ENCODE assay signal across 1 cellular context in the genomic region with DNA sequence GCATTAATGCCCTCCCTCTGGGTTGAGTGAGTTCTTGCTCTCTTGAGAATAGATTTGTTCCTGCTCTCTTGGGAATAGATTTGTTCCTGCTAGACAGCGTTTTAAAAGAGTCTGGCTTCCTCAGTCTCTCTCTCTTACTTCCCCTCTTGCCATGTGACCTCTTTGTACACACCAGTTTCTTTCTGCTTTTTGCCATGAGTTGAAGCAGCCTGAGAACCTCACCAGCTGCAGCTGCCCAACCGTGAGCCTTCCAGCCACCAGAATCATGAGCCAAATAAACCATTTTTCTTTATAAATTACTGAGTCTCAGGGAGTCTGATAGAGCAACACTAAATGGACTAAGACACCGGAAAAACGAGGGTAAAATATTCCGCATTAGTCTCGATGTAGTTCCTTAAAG.
TF ChIP-seq lines count a peak whose summit lies in the region.

No MANE protein-coding gene starts in this region.

TF ChIP-seq in H1, 55 proteins besides CTCF, POLR2A, EP300 and RAD21 (continued from another document):
- TF ChIP-seq, protein P1, sequence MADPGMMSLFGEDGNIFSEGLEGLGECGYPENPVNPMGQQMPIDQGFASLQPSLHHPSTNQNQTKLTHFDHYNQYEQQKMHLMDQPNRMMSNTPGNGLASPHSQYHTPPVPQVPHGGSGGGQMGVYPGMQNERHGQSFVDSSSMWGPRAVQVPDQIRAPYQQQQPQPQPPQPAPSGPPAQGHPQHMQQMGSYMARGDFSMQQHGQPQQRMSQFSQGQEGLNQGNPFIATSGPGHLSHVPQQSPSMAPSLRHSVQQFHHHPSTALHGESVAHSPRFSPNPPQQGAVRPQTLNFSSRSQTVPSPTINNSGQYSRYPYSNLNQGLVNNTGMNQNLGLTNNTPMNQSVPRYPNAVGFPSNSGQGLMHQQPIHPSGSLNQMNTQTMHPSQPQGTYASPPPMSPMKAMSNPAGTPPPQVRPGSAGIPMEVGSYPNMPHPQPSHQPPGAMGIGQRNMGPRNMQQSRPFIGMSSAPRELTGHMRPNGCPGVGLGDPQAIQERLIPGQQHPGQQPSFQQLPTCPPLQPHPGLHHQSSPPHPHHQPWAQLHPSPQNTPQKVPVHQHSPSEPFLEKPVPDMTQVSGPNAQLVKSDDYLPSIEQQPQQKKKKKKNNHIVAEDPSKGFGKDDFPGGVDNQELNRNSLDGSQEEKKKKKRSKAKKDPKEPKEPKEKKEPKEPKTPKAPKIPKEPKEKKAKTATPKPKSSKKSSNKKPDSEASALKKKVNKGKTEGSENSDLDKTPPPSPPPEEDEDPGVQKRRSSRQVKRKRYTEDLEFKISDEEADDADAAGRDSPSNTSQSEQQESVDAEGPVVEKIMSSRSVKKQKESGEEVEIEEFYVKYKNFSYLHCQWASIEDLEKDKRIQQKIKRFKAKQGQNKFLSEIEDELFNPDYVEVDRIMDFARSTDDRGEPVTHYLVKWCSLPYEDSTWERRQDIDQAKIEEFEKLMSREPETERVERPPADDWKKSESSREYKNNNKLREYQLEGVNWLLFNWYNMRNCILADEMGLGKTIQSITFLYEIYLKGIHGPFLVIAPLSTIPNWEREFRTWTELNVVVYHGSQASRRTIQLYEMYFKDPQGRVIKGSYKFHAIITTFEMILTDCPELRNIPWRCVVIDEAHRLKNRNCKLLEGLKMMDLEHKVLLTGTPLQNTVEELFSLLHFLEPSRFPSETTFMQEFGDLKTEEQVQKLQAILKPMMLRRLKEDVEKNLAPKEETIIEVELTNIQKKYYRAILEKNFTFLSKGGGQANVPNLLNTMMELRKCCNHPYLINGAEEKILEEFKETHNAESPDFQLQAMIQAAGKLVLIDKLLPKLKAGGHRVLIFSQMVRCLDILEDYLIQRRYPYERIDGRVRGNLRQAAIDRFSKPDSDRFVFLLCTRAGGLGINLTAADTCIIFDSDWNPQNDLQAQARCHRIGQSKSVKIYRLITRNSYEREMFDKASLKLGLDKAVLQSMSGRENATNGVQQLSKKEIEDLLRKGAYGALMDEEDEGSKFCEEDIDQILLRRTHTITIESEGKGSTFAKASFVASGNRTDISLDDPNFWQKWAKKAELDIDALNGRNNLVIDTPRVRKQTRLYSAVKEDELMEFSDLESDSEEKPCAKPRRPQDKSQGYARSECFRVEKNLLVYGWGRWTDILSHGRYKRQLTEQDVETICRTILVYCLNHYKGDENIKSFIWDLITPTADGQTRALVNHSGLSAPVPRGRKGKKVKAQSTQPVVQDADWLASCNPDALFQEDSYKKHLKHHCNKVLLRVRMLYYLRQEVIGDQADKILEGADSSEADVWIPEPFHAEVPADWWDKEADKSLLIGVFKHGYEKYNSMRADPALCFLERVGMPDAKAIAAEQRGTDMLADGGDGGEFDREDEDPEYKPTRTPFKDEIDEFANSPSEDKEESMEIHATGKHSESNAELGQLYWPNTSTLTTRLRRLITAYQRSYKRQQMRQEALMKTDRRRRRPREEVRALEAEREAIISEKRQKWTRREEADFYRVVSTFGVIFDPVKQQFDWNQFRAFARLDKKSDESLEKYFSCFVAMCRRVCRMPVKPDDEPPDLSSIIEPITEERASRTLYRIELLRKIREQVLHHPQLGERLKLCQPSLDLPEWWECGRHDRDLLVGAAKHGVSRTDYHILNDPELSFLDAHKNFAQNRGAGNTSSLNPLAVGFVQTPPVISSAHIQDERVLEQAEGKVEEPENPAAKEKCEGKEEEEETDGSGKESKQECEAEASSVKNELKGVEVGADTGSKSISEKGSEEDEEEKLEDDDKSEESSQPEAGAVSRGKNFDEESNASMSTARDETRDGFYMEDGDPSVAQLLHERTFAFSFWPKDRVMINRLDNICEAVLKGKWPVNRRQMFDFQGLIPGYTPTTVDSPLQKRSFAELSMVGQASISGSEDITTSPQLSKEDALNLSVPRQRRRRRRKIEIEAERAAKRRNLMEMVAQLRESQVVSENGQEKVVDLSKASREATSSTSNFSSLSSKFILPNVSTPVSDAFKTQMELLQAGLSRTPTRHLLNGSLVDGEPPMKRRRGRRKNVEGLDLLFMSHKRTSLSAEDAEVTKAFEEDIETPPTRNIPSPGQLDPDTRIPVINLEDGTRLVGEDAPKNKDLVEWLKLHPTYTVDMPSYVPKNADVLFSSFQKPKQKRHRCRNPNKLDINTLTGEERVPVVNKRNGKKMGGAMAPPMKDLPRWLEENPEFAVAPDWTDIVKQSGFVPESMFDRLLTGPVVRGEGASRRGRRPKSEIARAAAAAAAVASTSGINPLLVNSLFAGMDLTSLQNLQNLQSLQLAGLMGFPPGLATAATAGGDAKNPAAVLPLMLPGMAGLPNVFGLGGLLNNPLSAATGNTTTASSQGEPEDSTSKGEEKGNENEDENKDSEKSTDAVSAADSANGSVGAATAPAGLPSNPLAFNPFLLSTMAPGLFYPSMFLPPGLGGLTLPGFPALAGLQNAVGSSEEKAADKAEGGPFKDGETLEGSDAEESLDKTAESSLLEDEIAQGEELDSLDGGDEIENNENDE (IDR thresholded peaks at IDR 0.05; ENCODE audit: insufficient replicate concordance, low read length) = no peak
- no peak for TF ChIP-seq SIN3A (conservative IDR thresholded peaks at IDR 0.05 in 1 of 2, IDR thresholded peaks at IDR 0.05 in 1 of 2; ENCODE audit: low read depth in 1 of 2, low read length in 2 of 2)
- TF ChIP-seq BCL11A (IDR thresholded peaks at IDR 0.05; ENCODE audit: low read depth in 2 of 2, low read length in 2 of 2) = no peak
- TF ChIP-seq RNF2 (IDR thresholded peaks at IDR 0.05; ENCODE audit: borderline replicate concordance, low read depth, low read length, missing control alignments, poor library complexity, severe bottlenecking) = no peak
- TF ChIP-seq KDM1A (IDR thresholded peaks at IDR 0.05; ENCODE audit: borderline replicate concordance, low read length) = no peak
- no peak for TF ChIP-seq CTBP2 (IDR thresholded peaks at IDR 0.05; ENCODE audit: borderline replicate concordance, insufficient read depth, insufficient read length, low read length)
- no peak for TF ChIP-seq MAFK (IDR thresholded peaks at IDR 0.05; ENCODE audit: low read depth, low read length)
- TF ChIP-seq GABPA (IDR thresholded peaks at IDR 0.05; ENCODE audit: borderline replicate concordance, insufficient read depth, low read length) = no peak
- TF ChIP-seq, protein P2, sequence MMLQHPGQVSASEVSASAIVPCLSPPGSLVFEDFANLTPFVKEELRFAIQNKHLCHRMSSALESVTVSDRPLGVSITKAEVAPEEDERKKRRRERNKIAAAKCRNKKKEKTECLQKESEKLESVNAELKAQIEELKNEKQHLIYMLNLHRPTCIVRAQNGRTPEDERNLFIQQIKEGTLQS (IDR thresholded peaks at IDR 0.05; ENCODE audit: insufficient read depth, low read depth, low read length) = no peak
- no peak for TF ChIP-seq ASH2L (IDR thresholded peaks at IDR 0.05; ENCODE audit: low read length)
- no peak for TF ChIP-seq CEBPB (IDR thresholded peaks at IDR 0.05; ENCODE audit: low read depth, low read length)
- TF ChIP-seq SUZ12 (IDR thresholded peaks at IDR 0.05; ENCODE audit: low read length) = no peak
- no peak for TF ChIP-seq TBP (IDR thresholded peaks at IDR 0.05; ENCODE audit: low read depth, low read length)
- no peak for TF ChIP-seq SP2 (IDR thresholded peaks at IDR 0.05; ENCODE audit: low read length)
- no peak for TF ChIP-seq NANOG (IDR thresholded peaks at IDR 0.05; ENCODE audit: insufficient read depth, low read depth, low read length, poor library complexity, severe bottlenecking)
- TF ChIP-seq, protein P3, sequence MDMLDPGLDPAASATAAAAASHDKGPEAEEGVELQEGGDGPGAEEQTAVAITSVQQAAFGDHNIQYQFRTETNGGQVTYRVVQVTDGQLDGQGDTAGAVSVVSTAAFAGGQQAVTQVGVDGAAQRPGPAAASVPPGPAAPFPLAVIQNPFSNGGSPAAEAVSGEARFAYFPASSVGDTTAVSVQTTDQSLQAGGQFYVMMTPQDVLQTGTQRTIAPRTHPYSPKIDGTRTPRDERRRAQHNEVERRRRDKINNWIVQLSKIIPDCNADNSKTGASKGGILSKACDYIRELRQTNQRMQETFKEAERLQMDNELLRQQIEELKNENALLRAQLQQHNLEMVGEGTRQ (IDR thresholded peaks at IDR 0.05; ENCODE audit: low read length) = no peak
